ENCODE assay signal across 9 cellular contexts in the genomic region with DNA sequence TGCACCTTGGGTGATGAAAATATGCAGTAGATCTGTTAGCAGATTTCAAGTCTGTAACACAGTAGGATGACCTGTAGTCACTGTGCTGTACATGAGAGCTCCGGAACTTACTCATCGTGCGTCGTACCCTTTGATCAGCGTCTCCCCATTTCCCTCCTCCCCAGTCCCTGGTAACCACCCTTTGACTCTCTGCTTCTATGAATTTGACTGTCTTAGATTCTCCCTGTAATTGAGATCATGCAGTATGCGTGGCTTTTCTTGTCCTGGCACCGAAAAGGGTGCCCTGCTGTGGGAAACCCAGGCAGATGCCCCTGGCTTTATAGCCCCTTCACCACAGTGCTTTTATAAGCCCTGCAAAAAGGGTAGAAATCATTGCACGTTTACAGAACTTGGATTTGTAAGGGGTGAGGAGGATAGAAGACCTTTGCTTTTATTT. TPM values are rescaled to one million over a fixed set of nuclear protein-coding genes. Genes with fewer than 3 reads are reported as not detected.
A peak's percentile ranks its signal among the peaks of the same experiment; 100 is the strongest.
DNase-seq lines count a peak whose midpoint lies in the region; ATAC-seq, FAIRE-seq and TF ChIP-seq lines count a peak whose summit lies in the region.
"Had no signal": no experiment of that assay in that cellular context is flagged by ENCODE, and none has a peak within 500 bp of the region (broad histone marks: within the 10 kb centered on the region; RNA-seq: fewer than 3 reads in every experiment).

No MANE protein-coding gene starts in this region.

- H3K4me3 Mint-ChIP-seq in activated CD8-positive, alpha-beta T cell treated with anti-CD3 and anti-CD28 coated beads for 36 hours = no peak overlapping the region

- H3K9me3 Mint-ChIP-seq in activated CD8-positive, alpha-beta T cell treated with anti-CD3 and anti-CD28 coated beads for 36 hours = peaks cover 8% of the 10 kb centered on the region

- H3K4me1 Mint-ChIP-seq in activated CD8-positive, alpha-beta T cell treated with anti-CD3 and anti-CD28 coated beads for 36 hours (ENCODE audit: low read depth) = peaks cover 42% of the 10 kb centered on the region

- H3K36me3 ChIP-seq in pancreas = no peaks in the 10 kb centered on the region

- H3K4me1 ChIP-seq in pancreas = peaks cover 0 to 6% (median 0%) of the 10 kb centered on the region in 3 donors

- no peaks in the 10 kb centered on the region for H3K27me3 Mint-ChIP-seq in activated CD8-positive, alpha-beta T cell treated with anti-CD3 and anti-CD28 coated beads for 36 hours

- intact Hi-C loops in activated CD8-positive, alpha-beta T cell treated with anti-CD3 and anti-CD28 coated beads for 36 hours (cut with micrococcal nuclease) = no loop called here
- intact Hi-C loops in pancreas (cut with DNase I) = loop anchor here in 1 of 3 donors (5.0 kb wide), 1 partner anchor 287 kb away; no protein-coding TSS in a partner anchor

- peak overlapping the region; percentile 78 for H3K27ac Mint-ChIP-seq in activated CD8-positive, alpha-beta T cell treated with anti-CD3 and anti-CD28 coated beads for 36 hours

- ATAC-seq in GM18520 (IDR thresholded peaks at IDR 0.05; ENCODE audit: unreplicated experiment) (peak; percentile 42), HG03175 (IDR thresholded peaks at IDR 0.05; ENCODE audit: unreplicated experiment) (peak; percentile 35), pancreas (no peak)
- ATAC-seq in activated CD8-positive, alpha-beta T cell treated with anti-CD3 and anti-CD28 coated beads for 36 hours = peak; percentile 77

- CTCF ChIA-PET in activated CD8-positive, alpha-beta T cell treated with anti-CD3 and anti-CD28 coated beads for 36 hours (lab: Charles Lee) = interaction anchor here (0.7 to 6.7 kb wide), 39 partner anchors 10 to 750 kb away, joined by 3 to 121 read pairs (median 6); a partner anchor contains a TSS

- no peaks in the 10 kb centered on the region for H3K9me3 ChIP-seq in pancreas

- H3K27me3 ChIP-seq in pancreas = no peaks in the 10 kb centered on the region

- DNase-seq in activated CD8-positive, alpha-beta T cell treated with anti-CD3 and anti-CD28 coated beads for 36 hours = peak; percentile 73
- peak; percentile 65 to 68 for DNase-seq in stimulated activated CD4-positive, alpha-beta T cell treated with anti-CD3 and anti-CD28 coated beads, Interleukin-15, amount 100 ng/mL, for 48 hours (ENCODE audit: low read depth in 2 of 2)
- no peak for DNase-seq in hippocampal formation (lab: John Stamatoyannopoulos, UW)
- DNase-seq in pancreas = no peak
- no peak for DNase-seq in HuH-7.5 (ENCODE audit: low spot score)
- no peak for DNase-seq in SKM-1 (lab: John Stamatoyannopoulos, UW; ENCODE audit: unreplicated experiment)

- TF ChIP-seq CTCF in activated CD8-positive, alpha-beta T cell treated with anti-CD3 and anti-CD28 coated beads for 36 hours (IDR thresholded peaks at IDR 0.05) = no peak
- TF ChIP-seq CTCF in pancreas (IDR thresholded peaks at IDR 0.05) = no peak

- no peak for FAIRE-seq in pancreas (lab: Jason Lieb, UNC)
- FAIRE-seq: colon had no signal

- no peak overlapping the region for H3K27ac ChIP-seq in pancreas

- peaks cover 36% of the 10 kb centered on the region for H3K36me3 Mint-ChIP-seq in activated CD8-positive, alpha-beta T cell treated with anti-CD3 and anti-CD28 coated beads for 36 hours (ENCODE audit: low read depth)

- POLR2A ChIA-PET in activated CD8-positive, alpha-beta T cell treated with anti-CD3 and anti-CD28 coated beads for 36 hours (lab: Charles Lee) = interaction anchor here (0.8 to 8.3 kb wide), 8 partner anchors 20 to 449 kb away, joined by 3 to 94 read pairs (median 4); a partner anchor contains a TSS

- H3K4me3 ChIP-seq in pancreas = no peak overlapping the region

- 90 to 92% methylated on average over 8 of the region's 8 CpGs for WGBS in pancreas, 2 donors

RNA-seq across cellular contexts. Expression of a gene that starts 20.5 kb away (rescaled TPM):
- 10 to 100 TPM; 20.4 to 21.7 TPM for total RNA-seq in activated CD8-positive, alpha-beta T cell treated with anti-CD3 and anti-CD28 coated beads for 36 hours
- 10 to 100 TPM in 4 of 6 donors, 1 to 10 TPM in 2; 9.7 to 17.2 (median 10.7) TPM for total RNA-seq in pancreas
- polyA plus RNA-seq in pancreas = 10 to 100 TPM in 1 of 2 donors, 1 to 10 TPM in 1; 8.1 to 11.7 TPM

RNA-seq across cellular contexts. Expression of a gene that starts 22.6 kb away (rescaled TPM):
- 10 to 100 TPM; 24.8 to 25.3 TPM for total RNA-seq in activated CD8-positive, alpha-beta T cell treated with anti-CD3 and anti-CD28 coated beads for 36 hours
- total RNA-seq in pancreas = 10 to 100 TPM; 12.0 to 22.6 (median 16.8) TPM
- 10 to 100 TPM; 14.4 to 21.4 TPM for polyA plus RNA-seq in pancreas

Comparison
In these comparisons a context has a peak if more than half of its experiments do, and no peak if none do; other contexts are left out.
1. ATAC-seq: peak in GM18520 (single experiment), HG03175 (single experiment) and activated CD8-positive, alpha-beta T cell treated with anti-CD3 and anti-CD28 coated beads for 36 hours (single experiment); none in pancreas (0 of 4).
2. DNase-seq: peak in activated CD8-positive, alpha-beta T cell treated with anti-CD3 and anti-CD28 coated beads for 36 hours (single experiment) and stimulated activated CD4-positive, alpha-beta T cell treated with anti-CD3 and anti-CD28 coated beads, Interleukin-15, amount 100 ng/mL, for 48 hours (2 of 2); none in hippocampal formation (0 of 2), pancreas (0 of 6), HuH-7.5 (single experiment) and SKM-1 (single experiment).